Comparison of ENCODE assay signal across 1 cellular context in the genomic region with DNA sequence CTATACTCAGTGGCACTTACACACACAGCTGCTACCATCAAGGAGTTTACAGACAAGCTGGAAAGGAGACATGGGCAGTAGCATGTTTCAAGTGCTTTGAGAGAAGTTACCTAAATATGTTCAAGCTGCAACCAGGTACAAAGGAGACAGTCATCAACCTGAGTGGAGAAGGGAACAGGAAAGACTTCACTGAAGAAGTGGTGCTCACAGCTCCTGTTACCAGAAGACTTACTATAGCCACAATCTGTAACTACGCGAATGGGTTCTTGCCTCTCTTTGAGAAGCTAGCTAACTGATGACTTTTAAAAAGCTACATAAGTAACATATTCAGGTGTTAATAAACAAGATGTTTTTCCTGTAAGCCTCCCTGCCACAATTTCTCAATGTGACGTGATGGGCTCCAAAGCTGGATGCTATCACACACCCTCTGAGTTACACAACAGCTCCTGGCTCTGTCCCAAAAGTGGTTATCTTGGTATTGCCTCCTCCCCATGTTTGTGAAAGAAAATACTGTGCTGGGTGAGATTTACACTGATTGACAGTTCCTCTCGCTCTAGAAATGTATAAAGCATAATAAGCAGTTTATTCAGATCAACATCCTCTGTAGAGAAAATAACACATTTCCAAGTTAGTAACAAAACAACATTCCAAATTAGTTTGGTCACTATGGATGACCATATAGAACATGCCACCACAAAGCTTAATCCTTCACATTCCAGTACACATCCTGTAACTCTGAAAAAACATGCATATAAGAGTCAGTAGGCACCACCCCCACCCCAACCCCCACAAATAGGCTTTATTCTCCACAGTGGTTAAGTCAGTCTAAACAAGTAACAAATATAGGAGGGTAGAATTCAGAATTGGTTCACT.
TF ChIP-seq lines count a peak whose summit lies in the region.

No MANE protein-coding gene starts in this region.

TF ChIP-seq in K562, 482 proteins besides CTCF, POLR2A, EP300 and RAD21 (continued from another document and continues in another):
- TF ChIP-seq, protein P1, sequence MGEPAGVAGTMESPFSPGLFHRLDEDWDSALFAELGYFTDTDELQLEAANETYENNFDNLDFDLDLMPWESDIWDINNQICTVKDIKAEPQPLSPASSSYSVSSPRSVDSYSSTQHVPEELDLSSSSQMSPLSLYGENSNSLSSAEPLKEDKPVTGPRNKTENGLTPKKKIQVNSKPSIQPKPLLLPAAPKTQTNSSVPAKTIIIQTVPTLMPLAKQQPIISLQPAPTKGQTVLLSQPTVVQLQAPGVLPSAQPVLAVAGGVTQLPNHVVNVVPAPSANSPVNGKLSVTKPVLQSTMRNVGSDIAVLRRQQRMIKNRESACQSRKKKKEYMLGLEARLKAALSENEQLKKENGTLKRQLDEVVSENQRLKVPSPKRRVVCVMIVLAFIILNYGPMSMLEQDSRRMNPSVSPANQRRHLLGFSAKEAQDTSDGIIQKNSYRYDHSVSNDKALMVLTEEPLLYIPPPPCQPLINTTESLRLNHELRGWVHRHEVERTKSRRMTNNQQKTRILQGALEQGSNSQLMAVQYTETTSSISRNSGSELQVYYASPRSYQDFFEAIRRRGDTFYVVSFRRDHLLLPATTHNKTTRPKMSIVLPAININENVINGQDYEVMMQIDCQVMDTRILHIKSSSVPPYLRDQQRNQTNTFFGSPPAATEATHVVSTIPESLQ (CRISPR knock-in tag; IDR thresholded peaks at IDR 0.05): no peak
- no peak for TF ChIP-seq HDAC8 (tag; IDR thresholded peaks at IDR 0.05)
- TF ChIP-seq, protein P2, sequence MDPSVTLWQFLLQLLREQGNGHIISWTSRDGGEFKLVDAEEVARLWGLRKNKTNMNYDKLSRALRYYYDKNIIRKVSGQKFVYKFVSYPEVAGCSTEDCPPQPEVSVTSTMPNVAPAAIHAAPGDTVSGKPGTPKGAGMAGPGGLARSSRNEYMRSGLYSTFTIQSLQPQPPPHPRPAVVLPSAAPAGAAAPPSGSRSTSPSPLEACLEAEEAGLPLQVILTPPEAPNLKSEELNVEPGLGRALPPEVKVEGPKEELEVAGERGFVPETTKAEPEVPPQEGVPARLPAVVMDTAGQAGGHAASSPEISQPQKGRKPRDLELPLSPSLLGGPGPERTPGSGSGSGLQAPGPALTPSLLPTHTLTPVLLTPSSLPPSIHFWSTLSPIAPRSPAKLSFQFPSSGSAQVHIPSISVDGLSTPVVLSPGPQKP (CRISPR knock-in tag; IDR thresholded peaks at IDR 0.05): no peak
- TF ChIP-seq ZEB2 (IDR thresholded peaks at IDR 0.05): no peak; the same call in 1 of the 2 replicates
- no peak for TF ChIP-seq NONO (IDR thresholded peaks at IDR 0.05; ENCODE audit: low read depth in 2 of 2, low read length in 1 of 2)
- no peak for TF ChIP-seq ILF3 (IDR thresholded peaks at IDR 0.05; ENCODE audit: borderline replicate concordance)
- no peak for TF ChIP-seq ZSCAN32 (CRISPR knock-in tag; IDR thresholded peaks at IDR 0.05)
- TF ChIP-seq RBFOX2 (IDR thresholded peaks at IDR 0.05; ENCODE audit: low read depth, low read length): no peak
- TF ChIP-seq SREBF1 (IDR thresholded peaks at IDR 0.05; ENCODE audit: borderline replicate concordance, low read depth, low read length): no peak
- no peak for TF ChIP-seq MYBL2 (IDR thresholded peaks at IDR 0.05; ENCODE audit: low read depth)
- TF ChIP-seq MYBL2 (CRISPR knock-in tag; IDR thresholded peaks at IDR 0.05; ENCODE audit: borderline replicate concordance): no peak
- no peak for TF ChIP-seq ZNF239 (CRISPR knock-in tag; IDR thresholded peaks at IDR 0.05)
- TF ChIP-seq TGIF2 (CRISPR knock-in tag; IDR thresholded peaks at IDR 0.05): no peak
- TF ChIP-seq, protein P3, sequence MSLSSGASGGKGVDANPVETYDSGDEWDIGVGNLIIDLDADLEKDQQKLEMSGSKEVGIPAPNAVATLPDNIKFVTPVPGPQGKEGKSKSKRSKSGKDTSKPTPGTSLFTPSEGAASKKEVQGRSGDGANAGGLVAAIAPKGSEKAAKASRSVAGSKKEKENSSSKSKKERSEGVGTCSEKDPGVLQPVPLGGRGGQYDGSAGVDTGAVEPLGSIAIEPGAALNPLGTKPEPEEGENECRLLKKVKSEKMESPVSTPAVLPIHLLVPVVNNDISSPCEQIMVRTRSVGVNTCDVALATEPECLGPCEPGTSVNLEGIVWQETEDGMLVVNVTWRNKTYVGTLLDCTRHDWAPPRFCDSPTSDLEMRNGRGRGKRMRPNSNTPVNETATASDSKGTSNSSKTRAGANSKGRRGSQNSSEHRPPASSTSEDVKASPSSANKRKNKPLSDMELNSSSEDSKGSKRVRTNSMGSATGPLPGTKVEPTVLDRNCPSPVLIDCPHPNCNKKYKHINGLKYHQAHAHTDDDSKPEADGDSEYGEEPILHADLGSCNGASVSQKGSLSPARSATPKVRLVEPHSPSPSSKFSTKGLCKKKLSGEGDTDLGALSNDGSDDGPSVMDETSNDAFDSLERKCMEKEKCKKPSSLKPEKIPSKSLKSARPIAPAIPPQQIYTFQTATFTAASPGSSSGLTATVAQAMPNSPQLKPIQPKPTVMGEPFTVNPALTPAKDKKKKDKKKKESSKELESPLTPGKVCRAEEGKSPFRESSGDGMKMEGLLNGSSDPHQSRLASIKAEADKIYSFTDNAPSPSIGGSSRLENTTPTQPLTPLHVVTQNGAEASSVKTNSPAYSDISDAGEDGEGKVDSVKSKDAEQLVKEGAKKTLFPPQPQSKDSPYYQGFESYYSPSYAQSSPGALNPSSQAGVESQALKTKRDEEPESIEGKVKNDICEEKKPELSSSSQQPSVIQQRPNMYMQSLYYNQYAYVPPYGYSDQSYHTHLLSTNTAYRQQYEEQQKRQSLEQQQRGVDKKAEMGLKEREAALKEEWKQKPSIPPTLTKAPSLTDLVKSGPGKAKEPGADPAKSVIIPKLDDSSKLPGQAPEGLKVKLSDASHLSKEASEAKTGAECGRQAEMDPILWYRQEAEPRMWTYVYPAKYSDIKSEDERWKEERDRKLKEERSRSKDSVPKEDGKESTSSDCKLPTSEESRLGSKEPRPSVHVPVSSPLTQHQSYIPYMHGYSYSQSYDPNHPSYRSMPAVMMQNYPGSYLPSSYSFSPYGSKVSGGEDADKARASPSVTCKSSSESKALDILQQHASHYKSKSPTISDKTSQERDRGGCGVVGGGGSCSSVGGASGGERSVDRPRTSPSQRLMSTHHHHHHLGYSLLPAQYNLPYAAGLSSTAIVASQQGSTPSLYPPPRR (CRISPR knock-in tag; IDR thresholded peaks at IDR 0.05; ENCODE audit: borderline replicate concordance): no peak
- TF ChIP-seq ZNF584 (CRISPR knock-in tag; IDR thresholded peaks at IDR 0.05; ENCODE audit: low read depth): no peak
- no peak for TF ChIP-seq MCM5 (IDR thresholded peaks at IDR 0.05; ENCODE audit: low read depth)
- TF ChIP-seq SRSF3 (IDR thresholded peaks at IDR 0.05; ENCODE audit: insufficient read depth, low read length): no peak
- TF ChIP-seq BCL6 (CRISPR knock-in tag; IDR thresholded peaks at IDR 0.05): no peak
- peak; percentile 50 for TF ChIP-seq MAFG (tag; conservative IDR thresholded peaks at IDR 0.05)
- TF ChIP-seq ETV6 (IDR thresholded peaks at IDR 0.05; ENCODE audit: borderline replicate concordance in 1 of 2, low read depth in 2 of 2, low read length in 1 of 2): no peak
- TF ChIP-seq ETV6 (CRISPR knock-in tag; IDR thresholded peaks at IDR 0.05; ENCODE audit: borderline replicate concordance): no peak
- no peak for TF ChIP-seq ZNF121 (CRISPR knock-in tag; conservative IDR thresholded peaks at IDR 0.05)
- TF ChIP-seq ZNF3 (CRISPR knock-in tag; IDR thresholded peaks at IDR 0.05): no peak
- TF ChIP-seq ZBED1 (IDR thresholded peaks at IDR 0.05): no peak
- TF ChIP-seq FOXK2 (conservative IDR thresholded peaks at IDR 0.05 in 1 of 2, IDR thresholded peaks at IDR 0.05 in 1 of 2; ENCODE audit: low read depth in 2 of 2): peak in 1 of 2 experiments; percentile 61; a peak in 2 of 4 replicates
- no peak for TF ChIP-seq ZZZ3 (IDR thresholded peaks at IDR 0.05)
- 0 out of 2 replicates have a peak, but pooled peaks have one; percentile 15 for TF ChIP-seq MBD2 (IDR thresholded peaks at IDR 0.05; ENCODE audit: borderline replicate concordance, low read depth)
- no peak for TF ChIP-seq FOXK1 (CRISPR knock-in tag; IDR thresholded peaks at IDR 0.05; ENCODE audit: borderline replicate concordance)
- TF ChIP-seq PML (IDR thresholded peaks at IDR 0.05; ENCODE audit: low read length): peak; percentile 69
- TF ChIP-seq, protein P4, sequence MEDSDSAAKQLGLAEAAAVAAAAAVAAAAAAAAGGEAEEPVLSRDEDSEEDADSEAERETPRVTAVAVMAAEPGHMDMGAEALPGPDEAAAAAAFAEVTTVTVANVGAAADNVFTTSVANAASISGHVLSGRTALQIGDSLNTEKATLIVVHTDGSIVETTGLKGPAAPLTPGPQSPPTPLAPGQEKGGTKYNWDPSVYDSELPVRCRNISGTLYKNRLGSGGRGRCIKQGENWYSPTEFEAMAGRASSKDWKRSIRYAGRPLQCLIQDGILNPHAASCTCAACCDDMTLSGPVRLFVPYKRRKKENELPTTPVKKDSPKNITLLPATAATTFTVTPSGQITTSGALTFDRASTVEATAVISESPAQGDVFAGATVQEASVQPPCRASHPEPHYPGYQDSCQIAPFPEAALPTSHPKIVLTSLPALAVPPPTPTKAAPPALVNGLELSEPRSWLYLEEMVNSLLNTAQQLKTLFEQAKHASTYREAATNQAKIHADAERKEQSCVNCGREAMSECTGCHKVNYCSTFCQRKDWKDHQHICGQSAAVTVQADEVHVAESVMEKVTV (CRISPR knock-in tag; IDR thresholded peaks at IDR 0.05): no peak
- TF ChIP-seq NR2C2 (CRISPR knock-in tag; IDR thresholded peaks at IDR 0.05): no peak
- no peak for TF ChIP-seq NR2C2 (tag; IDR thresholded peaks at IDR 0.05)
- TF ChIP-seq MTA1 (IDR thresholded peaks at IDR 0.05; ENCODE audit: borderline replicate concordance): no peak
- TF ChIP-seq, protein P5, sequence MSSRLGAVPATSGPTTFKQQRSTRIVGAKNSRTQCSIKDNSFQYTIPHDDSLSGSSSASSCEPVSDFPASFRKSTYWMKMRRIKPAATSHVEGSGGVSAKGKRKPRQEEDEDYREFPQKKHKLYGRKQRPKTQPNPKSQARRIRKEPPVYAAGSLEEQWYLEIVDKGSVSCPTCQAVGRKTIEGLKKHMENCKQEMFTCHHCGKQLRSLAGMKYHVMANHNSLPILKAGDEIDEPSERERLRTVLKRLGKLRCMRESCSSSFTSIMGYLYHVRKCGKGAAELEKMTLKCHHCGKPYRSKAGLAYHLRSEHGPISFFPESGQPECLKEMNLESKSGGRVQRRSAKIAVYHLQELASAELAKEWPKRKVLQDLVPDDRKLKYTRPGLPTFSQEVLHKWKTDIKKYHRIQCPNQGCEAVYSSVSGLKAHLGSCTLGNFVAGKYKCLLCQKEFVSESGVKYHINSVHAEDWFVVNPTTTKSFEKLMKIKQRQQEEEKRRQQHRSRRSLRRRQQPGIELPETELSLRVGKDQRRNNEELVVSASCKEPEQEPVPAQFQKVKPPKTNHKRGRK (tag; IDR thresholded peaks at IDR 0.05): no peak
- TF ChIP-seq PHB (CRISPR knock-in tag; IDR thresholded peaks at IDR 0.05): no peak
- peak; percentile 83 for TF ChIP-seq NCOR1 (IDR thresholded peaks at IDR 0.05)
- no peak; the same call in 1 of the 2 replicates for TF ChIP-seq RFX5 (IDR thresholded peaks at IDR 0.05; ENCODE audit: low read depth, low read length)
- no peak for TF ChIP-seq POLR2AphosphoS2 (IDR thresholded peaks at IDR 0.05; ENCODE audit: low read length)
- TF ChIP-seq ZNF174 (CRISPR knock-in tag; IDR thresholded peaks at IDR 0.05): no peak
- TF ChIP-seq XRCC4 (IDR thresholded peaks at IDR 0.05; ENCODE audit: extremely low read depth, insufficient read depth, insufficient read length): no peak
- TF ChIP-seq ZNF699 (CRISPR knock-in tag; IDR thresholded peaks at IDR 0.05; ENCODE audit: insufficient replicate concordance): no peak
- no peak for TF ChIP-seq EWSR1 (IDR thresholded peaks at IDR 0.05; ENCODE audit: borderline replicate concordance, low read depth, partially characterized antibody)
- TF ChIP-seq EZH2 (IDR thresholded peaks at IDR 0.05; ENCODE audit: borderline replicate concordance, low read depth, low read length): no peak
- TF ChIP-seq, protein P6, sequence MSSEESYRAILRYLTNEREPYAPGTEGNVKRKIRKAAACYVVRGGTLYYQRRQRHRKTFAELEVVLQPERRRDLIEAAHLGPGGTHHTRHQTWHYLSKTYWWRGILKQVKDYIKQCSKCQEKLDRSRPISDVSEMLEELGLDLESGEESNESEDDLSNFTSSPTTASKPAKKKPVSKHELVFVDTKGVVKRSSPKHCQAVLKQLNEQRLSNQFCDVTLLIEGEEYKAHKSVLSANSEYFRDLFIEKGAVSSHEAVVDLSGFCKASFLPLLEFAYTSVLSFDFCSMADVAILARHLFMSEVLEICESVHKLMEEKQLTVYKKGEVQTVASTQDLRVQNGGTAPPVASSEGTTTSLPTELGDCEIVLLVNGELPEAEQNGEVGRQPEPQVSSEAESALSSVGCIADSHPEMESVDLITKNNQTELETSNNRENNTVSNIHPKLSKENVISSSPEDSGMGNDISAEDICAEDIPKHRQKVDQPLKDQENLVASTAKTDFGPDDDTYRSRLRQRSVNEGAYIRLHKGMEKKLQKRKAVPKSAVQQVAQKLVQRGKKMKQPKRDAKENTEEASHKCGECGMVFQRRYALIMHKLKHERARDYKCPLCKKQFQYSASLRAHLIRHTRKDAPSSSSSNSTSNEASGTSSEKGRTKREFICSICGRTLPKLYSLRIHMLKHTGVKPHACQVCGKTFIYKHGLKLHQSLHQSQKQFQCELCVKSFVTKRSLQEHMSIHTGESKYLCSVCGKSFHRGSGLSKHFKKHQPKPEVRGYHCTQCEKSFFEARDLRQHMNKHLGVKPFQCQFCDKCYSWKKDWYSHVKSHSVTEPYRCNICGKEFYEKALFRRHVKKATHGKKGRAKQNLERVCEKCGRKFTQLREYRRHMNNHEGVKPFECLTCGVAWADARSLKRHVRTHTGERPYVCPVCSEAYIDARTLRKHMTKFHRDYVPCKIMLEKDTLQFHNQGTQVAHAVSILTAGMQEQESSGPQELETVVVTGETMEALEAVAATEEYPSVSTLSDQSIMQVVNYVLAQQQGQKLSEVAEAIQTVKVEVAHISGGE (CRISPR knock-in tag; IDR thresholded peaks at IDR 0.05): no peak
- no peak for TF ChIP-seq FUS (optimal IDR thresholded peaks at IDR 0.05; ENCODE audit: low read depth, low read length)
- TF ChIP-seq, protein P7, sequence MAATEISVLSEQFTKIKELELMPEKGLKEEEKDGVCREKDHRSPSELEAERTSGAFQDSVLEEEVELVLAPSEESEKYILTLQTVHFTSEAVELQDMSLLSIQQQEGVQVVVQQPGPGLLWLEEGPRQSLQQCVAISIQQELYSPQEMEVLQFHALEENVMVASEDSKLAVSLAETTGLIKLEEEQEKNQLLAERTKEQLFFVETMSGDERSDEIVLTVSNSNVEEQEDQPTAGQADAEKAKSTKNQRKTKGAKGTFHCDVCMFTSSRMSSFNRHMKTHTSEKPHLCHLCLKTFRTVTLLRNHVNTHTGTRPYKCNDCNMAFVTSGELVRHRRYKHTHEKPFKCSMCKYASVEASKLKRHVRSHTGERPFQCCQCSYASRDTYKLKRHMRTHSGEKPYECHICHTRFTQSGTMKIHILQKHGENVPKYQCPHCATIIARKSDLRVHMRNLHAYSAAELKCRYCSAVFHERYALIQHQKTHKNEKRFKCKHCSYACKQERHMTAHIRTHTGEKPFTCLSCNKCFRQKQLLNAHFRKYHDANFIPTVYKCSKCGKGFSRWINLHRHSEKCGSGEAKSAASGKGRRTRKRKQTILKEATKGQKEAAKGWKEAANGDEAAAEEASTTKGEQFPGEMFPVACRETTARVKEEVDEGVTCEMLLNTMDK (IDR thresholded peaks at IDR 0.05; ENCODE audit: borderline replicate concordance, insufficient read depth, low read depth, low read length, poor library complexity, severe bottlenecking): no peak
